Comparison of ENCODE assay signal across 8 cellular contexts in the genomic region with DNA sequence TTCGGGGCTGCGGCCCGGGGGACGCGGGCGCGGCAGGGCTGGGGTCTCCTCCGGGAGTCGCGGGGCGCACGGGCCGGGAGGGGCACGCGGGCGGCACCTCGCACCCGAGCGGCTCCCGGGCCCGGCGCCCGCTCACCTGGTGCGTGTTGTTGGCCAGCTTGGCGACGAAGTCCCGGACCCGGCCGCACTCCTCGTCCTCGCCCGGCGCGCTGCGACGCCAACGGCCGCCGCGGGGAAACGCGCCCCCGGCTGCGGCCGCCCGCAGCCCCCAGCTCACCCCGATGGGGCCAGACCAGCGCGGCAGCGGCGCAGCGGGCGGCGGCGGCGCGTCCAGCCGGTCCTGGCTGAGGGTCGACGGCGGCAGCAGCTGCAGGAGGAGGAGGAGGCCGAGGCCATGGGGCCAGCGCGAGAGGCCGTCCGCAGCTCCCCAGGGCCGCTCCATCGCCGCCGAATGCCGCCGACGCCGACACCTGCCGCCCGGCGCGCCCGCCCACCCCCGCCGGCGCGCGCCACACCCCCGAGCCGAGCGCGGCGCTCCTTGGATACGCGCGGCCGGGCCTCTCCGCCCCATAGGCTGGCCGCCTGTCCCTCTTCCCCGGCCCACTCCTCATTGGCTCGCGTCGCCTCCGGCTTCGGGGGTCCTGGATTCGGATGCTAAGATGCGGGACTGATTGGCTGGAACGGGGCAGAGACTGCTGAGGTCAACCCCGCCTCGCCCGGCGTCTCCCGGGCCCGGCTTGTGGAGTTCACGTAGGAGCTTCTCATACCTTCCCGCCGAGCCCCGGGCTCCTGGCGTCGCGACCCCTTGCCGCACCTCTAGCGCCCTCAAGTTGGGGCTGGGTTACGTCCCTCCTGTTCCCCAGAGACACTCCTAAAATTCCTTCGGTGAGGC. TPM values are rescaled to one million over a fixed set of nuclear protein-coding genes. Genes with fewer than 3 reads are reported as not detected.
DNase-seq lines count a peak whose midpoint lies in the region; ATAC-seq and TF ChIP-seq lines count a peak whose summit lies in the region.

A gene (minus strand): TSS at position 468 of the 892 bp plus-strand sequence. CDS start 26 bp downstream, at position 442.

- peaks cover 19 to 42% (median 28%) of the 10 kb centered on the region in 5 donors for H3K27me3 Mint-ChIP-seq in naive thymus-derived CD8-positive, alpha-beta T cell

- peaks cover 5 to 27% (median 18%) of the 10 kb centered on the region in 4 donors for H3K4me1 Mint-ChIP-seq in naive thymus-derived CD8-positive, alpha-beta T cell

- H3K36me3 Mint-ChIP-seq in naive thymus-derived CD8-positive, alpha-beta T cell = peaks cover 0 to 21% (median 0%) of the 10 kb centered on the region in 3 donors

- TF ChIP-seq CTCF in LNCaP clone FGC (IDR thresholded peaks at IDR 0.05; ENCODE audit: control insufficient read depth, extremely low read depth, insufficient read depth) (no peak), RWPE1 (conservative IDR thresholded peaks at IDR 0.05; ENCODE audit: low read depth) (no peak), fibroblast of the aortic adventitia (IDR thresholded peaks at IDR 0.05; ENCODE audit: insufficient read depth, low read length) (no peak)

- POLR2A ChIA-PET in RWPE1 (lab: Yijun Ruan, JAX; ENCODE audit: low non-redundant PET) = no interaction called here
- POLR2A ChIA-PET in naive thymus-derived CD8-positive, alpha-beta T cell (lab: Charles Lee) = interaction anchor here (0.6 to 2.3 kb wide), 7 partner anchors 12 to 184 kb away, joined by 3 to 11 read pairs (median 5); a partner anchor contains a TSS

- H3K4me3 Mint-ChIP-seq in naive thymus-derived CD8-positive, alpha-beta T cell = peak within 1 kb of the TSS; percentile 81 to 93 (median 90)

- CTCF ChIA-PET in RWPE1 (lab: Yijun Ruan, JAX) = interaction anchor here (0.7 to 2.1 kb wide), 7 partner anchors 114 to 196 kb away, joined by 3 to 13 read pairs (median 5); no protein-coding TSS in a partner anchor

- ATAC-seq in GM21619 (IDR thresholded peaks at IDR 0.05; ENCODE audit: unreplicated experiment) = peak; percentile 82
- peak; percentile 97 to 99 for ATAC-seq in naive thymus-derived CD8-positive, alpha-beta T cell

- H3K4me3 ChIP-seq in LNCaP clone FGC (ENCODE audit: low read depth, low read length) (peak within 1 kb of the TSS; percentile 58), fibroblast of the aortic adventitia (ENCODE audit: low read depth, low read length) (peak within 1 kb of the TSS; percentile 65)

- DNase-seq in Caki2 (ENCODE audit: low read depth) (peak; percentile 83), LNCaP clone FGC (ENCODE audit: low read depth) (peak; percentile 22), RWPE1 (ENCODE audit: low spot score) (peak; percentile 65), activated gamma-delta T cell treated with Interleukin-2 at 50 U/mL for 16 hours (peak; percentile 64), fibroblast of the aortic adventitia (ENCODE audit: low read depth) (peak; percentile 52)
- peak; percentile 46 to 86 (median 71) for DNase-seq in naive thymus-derived CD8-positive, alpha-beta T cell
- DNase-seq in stimulated activated naive CD4-positive, alpha-beta T cell (lab: John Stamatoyannopoulos, UW) = peak; percentile 7 to 44 (median 42)

- no peak within 1 kb of the TSS for H3K27ac ChIP-seq in RWPE1

- in situ Hi-C loops in Caki2 (cut with HindIII; ENCODE audit: low pct_unique_long_range_greater_than_20kb, low sequenced_read_pairs) = no loop called here

- H3K27ac Mint-ChIP-seq in naive thymus-derived CD8-positive, alpha-beta T cell = peak within 1 kb of the TSS in 6 of 10 donors; percentile 9 to 82 (median 62)

- H3K9me3 Mint-ChIP-seq in naive thymus-derived CD8-positive, alpha-beta T cell = no peaks in the 10 kb centered on the region

RNA-seq across cellular contexts. Expression of the gene that starts here (rescaled TPM):
- total RNA-seq in Caki2 (2014; rRNA removed; shearing (Covaris generic); ENCODE audit: low replicate concordance) = 9.5 and 11.0 TPM in 2 replicates
- 3.0 and 4.5 TPM in 2 replicates for total RNA-seq in fibroblast of the aortic adventitia (ENCODE audit: low replicate concordance)
- 1 to 10 TPM; 2.2 to 2.5 TPM for total RNA-seq in naive thymus-derived CD8-positive, alpha-beta T cell
- 1 to 10 TPM in 2 of 3 donors, under 1 TPM in 1; 0.43 to 1.6 (median 1.2) TPM for polyA plus RNA-seq in naive thymus-derived CD8-positive, alpha-beta T cell

Comparison
In these comparisons a context has a peak if more than half of its experiments do, and no peak if none do; other contexts are left out.
1. DNase-seq: peak in every context shown above with its lines; median percentile 83 in Caki2; 71 in naive thymus-derived CD8-positive, alpha-beta T cell; 65 in RWPE1; 64 in activated gamma-delta T cell treated with Interleukin-2 at 50 U/mL for 16 hours; 52 in fibroblast of the aortic adventitia; 42 in stimulated activated naive CD4-positive, alpha-beta T cell; 22 in LNCaP clone FGC.